Comparison of ENCODE assay signal across 7 cellular contexts in genomic region chr6:160450849-160451248, GRCh38.
"Had no signal": no experiment of that assay in that cellular context is flagged by ENCODE, and none has a peak within 500 bp of the region (broad histone marks: within the 10 kb centered on the region; RNA-seq: fewer than 3 reads in every experiment).

No MANE protein-coding gene starts in this region.

- DNase-seq: GOT3, H9, HCEC 1CT, HFFc6, IMR-90, KBM-7 had no signal

- H3K4me2 ChIP-seq: KMS-11 had no signal

- H3K9ac ChIP-seq: KMS-11 had no signal

- H3K27ac ChIP-seq: KMS-11 had no signal
